Comparison of ENCODE assay signal across 8 cellular contexts in the genomic region with DNA sequence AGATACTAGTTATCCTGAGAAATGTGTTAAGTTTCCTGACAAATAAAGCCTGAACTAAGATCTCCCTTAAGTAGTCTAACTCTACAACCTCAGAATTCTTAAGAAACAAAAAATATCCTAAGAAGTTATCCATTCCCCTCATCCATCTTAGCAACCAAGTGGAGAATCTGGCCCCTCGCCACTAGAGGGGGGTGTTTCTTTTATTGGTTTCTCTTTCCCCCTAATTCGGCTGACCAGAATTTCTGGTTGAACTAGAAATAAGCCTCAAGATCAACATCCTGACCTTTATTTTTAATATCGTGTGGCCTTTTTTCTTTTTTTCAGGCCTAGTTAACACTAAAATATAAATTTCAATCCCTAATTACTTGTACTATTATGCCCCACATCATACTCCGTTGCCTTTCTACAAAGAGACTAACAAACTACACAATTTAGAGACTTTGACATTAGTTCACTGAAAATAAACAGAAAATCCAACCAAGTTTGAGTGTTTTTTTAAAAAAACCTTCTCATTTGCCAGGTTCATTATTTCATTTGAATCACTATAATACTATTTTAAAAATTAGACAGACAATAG. TPM values are rescaled to one million over a fixed set of nuclear protein-coding genes. Genes with fewer than 3 reads are reported as not detected.
A peak's percentile ranks its signal among the peaks of the same experiment; 100 is the strongest.
DNase-seq lines count a peak whose midpoint lies in the region; ATAC-seq, FAIRE-seq and TF ChIP-seq lines count a peak whose summit lies in the region.

No MANE protein-coding gene starts in this region.

- H3K4me3 ChIP-seq in heart left ventricle (no peak overlapping the region), retinal pigment epithelial cell (ENCODE audit: low read length) (no peak overlapping the region)

- no peak overlapping the region for H3K27ac ChIP-seq in heart left ventricle

- CTCF ChIA-PET in activated naive CD4-positive, alpha-beta T cell treated with anti-CD3 and anti-CD28 coated beads, Interleukin-2, amount 10 ng/mL, durations not matched to agents 7 days and 5 days (lab: Charles Lee) = no interaction called here

- no peak for DNase-seq in AG09319 (ENCODE audit: extremely low read depth, low read depth)
- no peak for DNase-seq in GM18507 (ENCODE audit: extremely low spot score, insufficient read length, low read depth)
- DNase-seq in RKO (ENCODE audit: low spot score) = peak; percentile 80
- peak; percentile 74 for DNase-seq in activated naive CD4-positive, alpha-beta T cell treated with anti-CD3 and anti-CD28 coated beads, Interleukin-2, amount 10 ng/mL, durations not matched to agents 7 days and 5 days
- DNase-seq in heart left ventricle = peak; percentile 56 to 70 (median 61)
- no peak for DNase-seq in retinal pigment epithelial cell (ENCODE audit: low read depth)
- DNase-seq in cerebellum (ENCODE audit: low spot score) = no peak

- no peak for TF ChIP-seq EP300 in Ishikawa (IDR thresholded peaks at IDR 0.05; ENCODE audit: borderline replicate concordance)

- no peak overlapping the region for H3K4me3 Mint-ChIP-seq in activated naive CD4-positive, alpha-beta T cell treated with anti-CD3 and anti-CD28 coated beads, Interleukin-2, amount 10 ng/mL, durations not matched to agents 7 days and 5 days

- peak; percentile 90 for FAIRE-seq in GM18507 (lab: Jason Lieb, UNC)

- intact Hi-C loops in heart left ventricle (cut with DNase I) = loop anchor here in 5 of 10 donors (5.0 to 10.0 kb wide), 5 partner anchors 100 to 787 kb away; a partner anchor contains a TSS

- H3K9me3 ChIP-seq in heart left ventricle = peaks cover 0 to 3% (median 0%) of the 10 kb centered on the region in 12 donors

- no peaks in the 10 kb centered on the region for H3K9me3 Mint-ChIP-seq in activated naive CD4-positive, alpha-beta T cell treated with anti-CD3 and anti-CD28 coated beads, Interleukin-2, amount 10 ng/mL, durations not matched to agents 7 days and 5 days

- peaks cover 3% of the 10 kb centered on the region for H3K27me3 Mint-ChIP-seq in activated naive CD4-positive, alpha-beta T cell treated with anti-CD3 and anti-CD28 coated beads, Interleukin-2, amount 10 ng/mL, durations not matched to agents 7 days and 5 days

- ATAC-seq in heart left ventricle = peak in 2 of 4 donors; percentile 59 to 65

- no peak overlapping the region for H3K27ac Mint-ChIP-seq in activated naive CD4-positive, alpha-beta T cell treated with anti-CD3 and anti-CD28 coated beads, Interleukin-2, amount 10 ng/mL, durations not matched to agents 7 days and 5 days

- TF ChIP-seq RAD21 in Ishikawa (IDR thresholded peaks at IDR 0.05; ENCODE audit: low read depth) = peak; percentile 71

- no peak for TF ChIP-seq POLR2A in heart left ventricle (IDR thresholded peaks at IDR 0.05)

- 40 to 41% (median 41%) methylated on average over 4 of the region's 4 CpGs for WGBS in heart left ventricle, 4 donors

- H3K27me3 ChIP-seq in heart left ventricle = no peaks in the 10 kb centered on the region

- H3K36me3 ChIP-seq in heart left ventricle = peaks cover 0 to 19% (median 0%) of the 10 kb centered on the region in 9 donors

- H3K36me3 Mint-ChIP-seq in activated naive CD4-positive, alpha-beta T cell treated with anti-CD3 and anti-CD28 coated beads, Interleukin-2, amount 10 ng/mL, durations not matched to agents 7 days and 5 days = no peaks in the 10 kb centered on the region

- peaks cover 8% of the 10 kb centered on the region for H3K4me1 Mint-ChIP-seq in activated naive CD4-positive, alpha-beta T cell treated with anti-CD3 and anti-CD28 coated beads, Interleukin-2, amount 10 ng/mL, durations not matched to agents 7 days and 5 days

- H3K4me1 ChIP-seq in heart left ventricle = peaks cover 0 to 11% (median 1%) of the 10 kb centered on the region in 12 donors

- TF ChIP-seq CTCF in AG09319 (IDR thresholded peaks at IDR 0.05; ENCODE audit: low read depth, low read length) = peak; percentile 70
- TF ChIP-seq CTCF in heart left ventricle (IDR thresholded peaks at IDR 0.05) = peak; percentile 70 to 91 (median 80)
- TF ChIP-seq CTCF in retinal pigment epithelial cell (conservative IDR thresholded peaks at IDR 0.05; ENCODE audit: low read depth, low read length) = peak; percentile 84

TF ChIP-seq in Ishikawa, 13 proteins besides CTCF, POLR2A, EP300 and RAD21:
- TF ChIP-seq EGR1 (IDR thresholded peaks at IDR 0.05) (no peak), NFIC (IDR thresholded peaks at IDR 0.05) (no peak), TCF12 (IDR thresholded peaks at IDR 0.05; ENCODE audit: low read depth) (no peak), FOXM1 (IDR thresholded peaks at IDR 0.05; ENCODE audit: borderline replicate concordance, low read depth) (no peak), ZBTB7A (IDR thresholded peaks at IDR 0.05; ENCODE audit: low read depth) (no peak), YY1 (IDR thresholded peaks at IDR 0.05; ENCODE audit: low read depth) (no peak), TAF1 (IDR thresholded peaks at IDR 0.05; ENCODE audit: low read depth) (no peak), CEBPB (IDR thresholded peaks at IDR 0.05) (no peak), CREB1 (IDR thresholded peaks at IDR 0.05; ENCODE audit: low read depth) (no peak), TEAD4 (IDR thresholded peaks at IDR 0.05) (no peak)
- TF ChIP-seq, protein P1, sequence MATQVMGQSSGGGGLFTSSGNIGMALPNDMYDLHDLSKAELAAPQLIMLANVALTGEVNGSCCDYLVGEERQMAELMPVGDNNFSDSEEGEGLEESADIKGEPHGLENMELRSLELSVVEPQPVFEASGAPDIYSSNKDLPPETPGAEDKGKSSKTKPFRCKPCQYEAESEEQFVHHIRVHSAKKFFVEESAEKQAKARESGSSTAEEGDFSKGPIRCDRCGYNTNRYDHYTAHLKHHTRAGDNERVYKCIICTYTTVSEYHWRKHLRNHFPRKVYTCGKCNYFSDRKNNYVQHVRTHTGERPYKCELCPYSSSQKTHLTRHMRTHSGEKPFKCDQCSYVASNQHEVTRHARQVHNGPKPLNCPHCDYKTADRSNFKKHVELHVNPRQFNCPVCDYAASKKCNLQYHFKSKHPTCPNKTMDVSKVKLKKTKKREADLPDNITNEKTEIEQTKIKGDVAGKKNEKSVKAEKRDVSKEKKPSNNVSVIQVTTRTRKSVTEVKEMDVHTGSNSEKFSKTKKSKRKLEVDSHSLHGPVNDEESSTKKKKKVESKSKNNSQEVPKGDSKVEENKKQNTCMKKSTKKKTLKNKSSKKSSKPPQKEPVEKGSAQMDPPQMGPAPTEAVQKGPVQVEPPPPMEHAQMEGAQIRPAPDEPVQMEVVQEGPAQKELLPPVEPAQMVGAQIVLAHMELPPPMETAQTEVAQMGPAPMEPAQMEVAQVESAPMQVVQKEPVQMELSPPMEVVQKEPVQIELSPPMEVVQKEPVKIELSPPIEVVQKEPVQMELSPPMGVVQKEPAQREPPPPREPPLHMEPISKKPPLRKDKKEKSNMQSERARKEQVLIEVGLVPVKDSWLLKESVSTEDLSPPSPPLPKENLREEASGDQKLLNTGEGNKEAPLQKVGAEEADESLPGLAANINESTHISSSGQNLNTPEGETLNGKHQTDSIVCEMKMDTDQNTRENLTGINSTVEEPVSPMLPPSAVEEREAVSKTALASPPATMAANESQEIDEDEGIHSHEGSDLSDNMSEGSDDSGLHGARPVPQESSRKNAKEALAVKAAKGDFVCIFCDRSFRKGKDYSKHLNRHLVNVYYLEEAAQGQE (IDR thresholded peaks at IDR 0.05; ENCODE audit: low read depth) = no peak
- TF ChIP-seq, protein P2, sequence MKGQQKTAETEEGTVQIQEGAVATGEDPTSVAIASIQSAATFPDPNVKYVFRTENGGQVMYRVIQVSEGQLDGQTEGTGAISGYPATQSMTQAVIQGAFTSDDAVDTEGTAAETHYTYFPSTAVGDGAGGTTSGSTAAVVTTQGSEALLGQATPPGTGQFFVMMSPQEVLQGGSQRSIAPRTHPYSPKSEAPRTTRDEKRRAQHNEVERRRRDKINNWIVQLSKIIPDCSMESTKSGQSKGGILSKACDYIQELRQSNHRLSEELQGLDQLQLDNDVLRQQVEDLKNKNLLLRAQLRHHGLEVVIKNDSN (IDR thresholded peaks at IDR 0.05) = no peak
- TF ChIP-seq, protein P3, sequence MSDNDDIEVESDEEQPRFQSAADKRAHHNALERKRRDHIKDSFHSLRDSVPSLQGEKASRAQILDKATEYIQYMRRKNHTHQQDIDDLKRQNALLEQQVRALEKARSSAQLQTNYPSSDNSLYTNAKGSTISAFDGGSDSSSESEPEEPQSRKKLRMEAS (IDR thresholded peaks at IDR 0.05) = no peak

RNA-seq across cellular contexts. Expression of a gene that starts 14.3 kb away (rescaled TPM):
- 10 to 100 TPM in 4 of 9 donors, 1 to 10 TPM in 5; 1.5 to 27.8 (median 9.9) TPM for total RNA-seq in heart left ventricle
- polyA plus RNA-seq in heart left ventricle = 10 to 100 TPM in 1 of 2 donors, 1 to 10 TPM in 1; 1.6 to 17.5 TPM
- 1.3 TPM for total RNA-seq in cerebellum

Comparison
In these comparisons a context has a peak if more than half of its experiments do, and no peak if none do; other contexts are left out.
1. DNase-seq: peak in RKO (single experiment), activated naive CD4-positive, alpha-beta T cell treated with anti-CD3 and anti-CD28 coated beads, Interleukin-2, amount 10 ng/mL, durations not matched to agents 7 days and 5 days (single experiment) and heart left ventricle (5 of 5); none in AG09319 (single experiment), GM18507 (single experiment), retinal pigment epithelial cell (single experiment) and cerebellum (single experiment).
2. Peak in every context shown above with its lines, with median percentiles within 50 percentile points of each other: CTCF ChIP-seq.